ENCODE assay signal across 23 cellular contexts in genomic region chr13:42849200-42849599, GRCh38.
DNase-seq lines count a peak whose midpoint lies in the region; FAIRE-seq and TF ChIP-seq lines count a peak whose summit lies in the region.
"Had no signal": no experiment of that assay in that cellular context is flagged by ENCODE, and none has a peak within 500 bp of the region (broad histone marks: within the 10 kb centered on the region; RNA-seq: fewer than 3 reads in every experiment).

No MANE protein-coding gene starts in this region.

- peak in 1 of 2 experiments; percentile 65; a peak in 2 of 3 replicates for TF ChIP-seq POLR2A in H1 (IDR thresholded peaks at IDR 0.05; ENCODE audit: control extremely low read depth in 1 of 2, low read depth in 2 of 2, low read length in 2 of 2)

- no peak for TF ChIP-seq EP300 in H1 (IDR thresholded peaks at IDR 0.05; ENCODE audit: borderline replicate concordance in 1 of 2, low read depth in 2 of 2, low read length in 2 of 2)

- no peak overlapping the region for H3K27ac Mint-ChIP-seq in activated CD4-positive, alpha-beta T cell treated with anti-CD3 and anti-CD28 coated beads, Interleukin-2, amount 10 ng/mL, durations not matched to agents 24 days and 14 days
- H3K27ac Mint-ChIP-seq in H9 = no peak overlapping the region
- H3K27ac Mint-ChIP-seq: CD4-positive, alpha-beta memory T cell had no signal

- H2BK120ac ChIP-seq in H9 (ENCODE audit: low read depth, low read length, poor library complexity, severe bottlenecking) = no peak overlapping the region
- H2BK120ac ChIP-seq in H1 (replicated peaks; ENCODE audit: low read depth, low read length) = no peak overlapping the region

- FAIRE-seq in H1 (lab: Jason Lieb, UNC) = no peak
- FAIRE-seq: A204.1, GM12891, GM18507, H54 had no signal

- H3K9me3 Mint-ChIP-seq in activated CD4-positive, alpha-beta T cell treated with anti-CD3 and anti-CD28 coated beads, Interleukin-2, amount 10 ng/mL, durations not matched to agents 24 days and 14 days = no peaks in the 10 kb centered on the region
- H3K9me3 Mint-ChIP-seq in H9 = no peaks in the 10 kb centered on the region
- H3K9me3 Mint-ChIP-seq: CD4-positive, alpha-beta memory T cell had no signal

- H2BK20ac ChIP-seq in H9 (ENCODE audit: low read depth, low read length, poor library complexity, severe bottlenecking) (no peak overlapping the region), H1 (ENCODE audit: low read length) (no peak overlapping the region)

- H3K23me2 ChIP-seq in H9 (ENCODE audit: insufficient read length, low read depth, low read length, poor library complexity, severe bottlenecking) (no peaks in the 10 kb centered on the region), H1 (ENCODE audit: low read depth, low read length) (no peaks in the 10 kb centered on the region)

- POLR2A ChIA-PET in H1 (lab: Charles Lee; ENCODE audit: partially characterized antibody) = interaction anchor here (0.7 to 8.3 kb wide), 12 partner anchors 8 to 268 kb away, joined by 3 to 65 read pairs (median 6); no protein-coding TSS in a partner anchor

- H3K79me2 ChIP-seq in H9 (ENCODE audit: insufficient read depth, low read length) (no peaks in the 10 kb centered on the region), H1 (ENCODE audit: control insufficient read depth in 1 of 2, insufficient read depth in 2 of 2, low read length in 2 of 2) (no peaks in the 10 kb centered on the region), smooth muscle cell (ENCODE audit: low read depth) (no peaks in the 10 kb centered on the region)

- peaks cover 4% of the 10 kb centered on the region for H3F3A ChIP-seq in smooth muscle cell (ENCODE audit: low read depth)

- H3K4me1 ChIP-seq in H9 (ENCODE audit: insufficient read depth, low read length) (no peaks in the 10 kb centered on the region; the same call in 1 of the 2 replicates), H1 (replicated peaks in 1 of 4; ENCODE audit: control insufficient read depth in 3 of 4, insufficient read depth in 4 of 4, low read length in 3 of 4) (no peaks in the 10 kb centered on the region; a peak in 1 of 7 replicates), smooth muscle cell (ENCODE audit: low read depth) (no peaks in the 10 kb centered on the region)

- intact Hi-C loops in activated CD4-positive, alpha-beta T cell treated with anti-CD3 and anti-CD28 coated beads, Interleukin-2, amount 10 ng/mL, durations not matched to agents 24 days and 14 days (cut with micrococcal nuclease) = no loop called here

- H4K20me1 ChIP-seq in H9 (ENCODE audit: control insufficient read depth, insufficient read depth, insufficient read length) (no peaks in the 10 kb centered on the region), H1 (replicated peaks in 1 of 2; ENCODE audit: control insufficient read depth in 1 of 2, insufficient read depth in 2 of 2, low read length in 2 of 2) (peaks cover 0 to 2% of the 10 kb centered on the region in 2 experiments), smooth muscle cell (ENCODE audit: low read depth) (no peaks in the 10 kb centered on the region)

- H3K4me2 ChIP-seq in H9 (ENCODE audit: insufficient read depth, insufficient read length, low read length) (no peak overlapping the region), H1 (ENCODE audit: insufficient read depth in 1 of 2, low read depth in 2 of 2, low read length in 2 of 2) (no peak overlapping the region), smooth muscle cell (no peak overlapping the region)

- no peak overlapping the region for H3K4ac ChIP-seq in H9 (ENCODE audit: low read depth, low read length)
- H3K4ac ChIP-seq in H1 (replicated peaks; ENCODE audit: insufficient read length, low read depth, low read length) = no peak overlapping the region

- CTCF ChIA-PET in H1 (lab: Charles Lee; ENCODE audit: partially characterized antibody) = interaction anchor here (0.8 to 1.3 kb wide), 2 partner anchors 15 to 252 kb away, joined by 3 to 4 read pairs; no protein-coding TSS in a partner anchor

- H2AFZ ChIP-seq in H9 (ENCODE audit: low read length) (no peak overlapping the region), H1 (ENCODE audit: low read length) (no peak overlapping the region), smooth muscle cell (ENCODE audit: low read depth) (no peak overlapping the region)

- H2BK15ac ChIP-seq in H9 (ENCODE audit: low read depth, low read length) (no peak overlapping the region), H1 (ENCODE audit: low read length) (no peak overlapping the region)

- no peaks in the 10 kb centered on the region for H3K36me3 Mint-ChIP-seq in activated CD4-positive, alpha-beta T cell treated with anti-CD3 and anti-CD28 coated beads, Interleukin-2, amount 10 ng/mL, durations not matched to agents 24 days and 14 days (ENCODE audit: low read depth)
- peaks cover 13 to 25% (median 17%) of the 10 kb centered on the region in 3 experiments; a peak in 6 of 7 replicates for H3K36me3 Mint-ChIP-seq in H9 (ENCODE audit: insufficient read depth in 1 of 3, low read depth in 3 of 3)
- H3K36me3 Mint-ChIP-seq: CD4-positive, alpha-beta memory T cell had no signal

- H3K18ac ChIP-seq in H9 (ENCODE audit: insufficient read length, low read depth, low read length) (no peak overlapping the region), H1 (ENCODE audit: extremely low read depth, low read length) (no peak overlapping the region)

- H3K4me3 Mint-ChIP-seq in activated CD4-positive, alpha-beta T cell treated with anti-CD3 and anti-CD28 coated beads, Interleukin-2, amount 10 ng/mL, durations not matched to agents 24 days and 14 days = no peak overlapping the region
- no peak overlapping the region for H3K4me3 Mint-ChIP-seq in H9
- H3K4me3 Mint-ChIP-seq: CD4-positive, alpha-beta memory T cell had no signal

- no peaks in the 10 kb centered on the region for H3K4me1 Mint-ChIP-seq in activated CD4-positive, alpha-beta T cell treated with anti-CD3 and anti-CD28 coated beads, Interleukin-2, amount 10 ng/mL, durations not matched to agents 24 days and 14 days
- peaks cover 3 to 5% of the 10 kb centered on the region in 2 experiments; a peak in 2 of 4 replicates for H3K4me1 Mint-ChIP-seq in H9

- H3K14ac ChIP-seq in H9 (ENCODE audit: insufficient read depth, low read length) (no peak overlapping the region), H1 (ENCODE audit: insufficient read length) (no peak overlapping the region)

- no peak overlapping the region for H3T11ph ChIP-seq in H9 (ENCODE audit: low read length)

- peaks cover 32% of the 10 kb centered on the region for H3K27me3 Mint-ChIP-seq in activated CD4-positive, alpha-beta T cell treated with anti-CD3 and anti-CD28 coated beads, Interleukin-2, amount 10 ng/mL, durations not matched to agents 24 days and 14 days
- no peaks in the 10 kb centered on the region for H3K27me3 Mint-ChIP-seq in H9 (ENCODE audit: low read depth)

- H3K9ac ChIP-seq in H9 (ENCODE audit: extremely low read depth, insufficient read length, low read length) (no peak overlapping the region), H1 (replicated peaks in 1 of 4; ENCODE audit: extremely low read depth in 1 of 4, low read depth in 3 of 4, low read length in 3 of 4) (no peak overlapping the region), smooth muscle cell (ENCODE audit: low read depth) (no peak overlapping the region)

- peaks cover 3 to 38% (median 18%) of the 10 kb centered on the region in 4 experiments; a peak in 5 of 8 replicates for H3K36me3 ChIP-seq in H1 (ENCODE audit: control insufficient read depth in 2 of 4, insufficient read depth in 4 of 4, low read length in 3 of 4)
- H3K36me3 ChIP-seq in smooth muscle cell (ENCODE audit: low read depth) = no peaks in the 10 kb centered on the region

- H3K9me3 ChIP-seq in H9 (ENCODE audit: control insufficient read depth, low read depth, low read length) = no peaks in the 10 kb centered on the region
- H3K9me3 ChIP-seq in H1 (ENCODE audit: insufficient read depth in 2 of 2, low read depth in 1 of 2, low read length in 1 of 2) = no peaks in the 10 kb centered on the region
- H3K9me3 ChIP-seq in smooth muscle cell (replicated peaks; ENCODE audit: low read depth) = no peaks in the 10 kb centered on the region

- H3K79me1 ChIP-seq in H9 (ENCODE audit: insufficient read depth, low read depth, low read length, poor library complexity, severe bottlenecking) (no peaks in the 10 kb centered on the region), H1 (ENCODE audit: low read depth, low read length) (no peaks in the 10 kb centered on the region)

- no peak overlapping the region for H4K91ac ChIP-seq in H9 (ENCODE audit: insufficient read length, low read depth, low read length)
- no peak overlapping the region for H4K91ac ChIP-seq in H1 (replicated peaks; ENCODE audit: insufficient read length, low read length)

- H2AK5ac ChIP-seq in H9 (ENCODE audit: insufficient read length, low read length) = no peak overlapping the region
- H2AK5ac ChIP-seq in H1 (ENCODE audit: low read depth, low read length) = no peak overlapping the region

- TF ChIP-seq CTCF in H9 (conservative IDR thresholded peaks at IDR 0.05) (no peak), H1 (IDR thresholded peaks at IDR 0.05; ENCODE audit: control extremely low read depth in 1 of 3, insufficient read depth in 1 of 3, low read depth in 1 of 3, low read length in 3 of 3) (no peak), smooth muscle cell (IDR thresholded peaks at IDR 0.05; ENCODE audit: borderline replicate concordance, insufficient read depth, poor library complexity, severe bottlenecking) (no peak)

- H3K23ac ChIP-seq in H9 (ENCODE audit: insufficient read length, low read depth, low read length) = no peak overlapping the region
- H3K23ac ChIP-seq in H1 (ENCODE audit: insufficient read length) = no peak overlapping the region

- peak; percentile 28 for DNase-seq in activated CD4-positive, alpha-beta T cell treated with anti-CD3 and anti-CD28 coated beads, Interleukin-2, amount 10 ng/mL, durations not matched to agents 24 days and 14 days
- no peak for DNase-seq in activated CD4-positive, alpha-beta T cell treated with anti-CD3 and anti-CD28 coated beads, Interleukin-2, amount 50 U/mL, for 48 hours
- no peak for DNase-seq in H9
- DNase-seq in H1 (ENCODE audit: low read depth in 1 of 2, low spot score in 2 of 2) = no peak
- no peak for DNase-seq in smooth muscle cell (lab: John Stamatoyannopoulos, UW; ENCODE audit: unreplicated experiment)
- DNase-seq in hypothalamus (lab: John Stamatoyannopoulos, UW) = no peak
- DNase-seq in stimulated activated CD4-positive, alpha-beta T cell treated with anti-CD3 and anti-CD28 coated beads, Interleukin-4, amount 100 ng/mL, for 24 hours = no peak
- no peak for DNase-seq in SHP77 (lab: John Stamatoyannopoulos, UW)
- DNase-seq: ACHN; AML-193; C1 segment of cervical spinal cord; Calu3; CD4-positive, alpha-beta memory T cell; COR-L47; DMS53; DMS79 treated with DMSO at 0.1 percent for 48 hours; GF-D8; HCEC 1CT had no signal

- no CpG with 5 or more reads among the region's 2 CpGs for WGBS in H9 (ENCODE audit: extremely low coverage, insufficient read length, low lambda C conversion rate)
- WGBS in H1 (ENCODE audit: extremely low coverage in 1 of 2, insufficient coverage in 1 of 2, insufficient read length in 1 of 2, insufficient replicate concordance in 2 of 2, low coverage in 1 of 2, low lambda C conversion rate in 2 of 2, missing lambda C conversion rate in 1 of 2), 2 experiments = 95% methylated on average over 2 of the region's 2 CpGs; no CpG with 5 or more reads in 1 of the 2 experiments
- 87% methylated on average over 2 of the region's 2 CpGs for WGBS in smooth muscle cell (ENCODE audit: low lambda C conversion rate)

- H3K56ac ChIP-seq in H9 (ENCODE audit: insufficient read length, low read depth, low read length) = no peak overlapping the region
- H3K56ac ChIP-seq in H1 (replicated peaks; ENCODE audit: insufficient read length, low read depth, low read length) = no peak overlapping the region

- no peak for TF ChIP-seq RAD21 in H1 (IDR thresholded peaks at IDR 0.05 in 1 of 2, conservative IDR thresholded peaks at IDR 0.05 in 1 of 2; ENCODE audit: low read depth in 2 of 2, low read length in 2 of 2)

- no peak overlapping the region for H3K4me3 ChIP-seq in H1 (ENCODE audit: extremely low read depth in 1 of 4, insufficient read depth in 2 of 4, low read depth in 3 of 4, low read length in 4 of 4)
- no peak overlapping the region for H3K4me3 ChIP-seq in smooth muscle cell

- H3K27me3 ChIP-seq in H9 (ENCODE audit: insufficient read depth, low read length) (no peaks in the 10 kb centered on the region), H1 (replicated peaks in 1 of 4; ENCODE audit: control insufficient read depth in 3 of 4, extremely low read depth in 1 of 4, insufficient read depth in 3 of 4, low read length in 3 of 4) (no peaks in the 10 kb centered on the region), smooth muscle cell (ENCODE audit: low read depth) (no peaks in the 10 kb centered on the region)

- H4K5ac ChIP-seq in H9 (ENCODE audit: insufficient read length, low read depth, low read length) (no peak overlapping the region), H1 (ENCODE audit: insufficient read length, low read depth, low read length) (no peak overlapping the region)

- no peak overlapping the region for H4K8ac ChIP-seq in H9 (replicated peaks; ENCODE audit: insufficient read length, low read depth, low read length)
- no peak overlapping the region for H4K8ac ChIP-seq in H1 (ENCODE audit: extremely low read depth, insufficient read depth, low read length)

- H3K27ac ChIP-seq in H9 (ENCODE audit: insufficient read length, low read depth, low read length) = peak overlapping the region; percentile 13
- H3K27ac ChIP-seq in H1 (ENCODE audit: low read depth, low read length) = no peak overlapping the region
- peak overlapping the region; percentile 72 for H3K27ac ChIP-seq in smooth muscle cell (ENCODE audit: low read depth)
- H3K27ac ChIP-seq: 22Rv1 had no signal

- H2BK12ac ChIP-seq in H9 (ENCODE audit: insufficient read length, low read depth, low read length) = no peak overlapping the region
- H2BK12ac ChIP-seq in H1 (ENCODE audit: low read depth, low read length) = no peak overlapping the region

- no peak overlapping the region for H2BK5ac ChIP-seq in H9 (ENCODE audit: insufficient read length, low read length)
- no peak overlapping the region for H2BK5ac ChIP-seq in H1 (ENCODE audit: low read depth, low read length)
